Comparison of ENCODE assay signal across 9 cellular contexts in genomic region chr4:175435437-175435836, GRCh38.
DNase-seq lines count a peak whose midpoint lies in the region; ATAC-seq and TF ChIP-seq lines count a peak whose summit lies in the region.
"Had no signal": no experiment of that assay in that cellular context is flagged by ENCODE, and none has a peak within 500 bp of the region (broad histone marks: within the 10 kb centered on the region; RNA-seq: fewer than 3 reads in every experiment).

No MANE protein-coding gene starts in this region.

- no peak overlapping the region for H3K4me2 ChIP-seq in OCI-LY7 (ENCODE audit: low read length)

- peaks cover 3% of the 10 kb centered on the region; the same call in 1 of the 2 replicates for H3K9me3 ChIP-seq in OCI-LY7 (ENCODE audit: low read length)
- H3K9me3 ChIP-seq: stomach had no signal

- no TSS peak for BruUV-seq in OCI-LY7 (replicated peaks; lab: Mats Ljungman, UMichigan)

- H3K4me3 ChIP-seq in OCI-LY7 (ENCODE audit: low read depth, low read length, poor library complexity, severe bottlenecking): no peak overlapping the region
- H3K4me3 ChIP-seq: stomach had no signal

- no peaks in the 10 kb centered on the region for H4K20me1 ChIP-seq in OCI-LY7 (ENCODE audit: insufficient read depth, low read length)

- H3K4me1 ChIP-seq in OCI-LY7 (ENCODE audit: insufficient read depth, low read length, poor library complexity, severe bottlenecking): peaks cover 6% of the 10 kb centered on the region
- H3K4me1 ChIP-seq: stomach had no signal

- no peak for TF ChIP-seq CTCF in OCI-LY7 (conservative IDR thresholded peaks at IDR 0.05; ENCODE audit: low read length)

- no peaks in the 10 kb centered on the region for H3K36me3 ChIP-seq in OCI-LY7 (ENCODE audit: insufficient read depth, low read length)
- H3K36me3 ChIP-seq: stomach had no signal

- H3K79me2 ChIP-seq in OCI-LY7 (ENCODE audit: insufficient read depth, low read depth, low read length): no peaks in the 10 kb centered on the region

- peak; percentile 90 for DNase-seq in DMS53 treated with DMSO at 0.1 percent for 48 hours (lab: John Stamatoyannopoulos, UW; ENCODE audit: unreplicated experiment)
- DNase-seq in NAMALWA (ENCODE audit: low spot score): peak; percentile 88
- DNase-seq in OCI-LY7 (ENCODE audit: low spot score): peak; percentile 57
- peak; percentile 34 for DNase-seq in iris pigment epithelial cell (ENCODE audit: low read depth)
- no peak for DNase-seq in sciatic nerve (ENCODE audit: low spot score)
- no peak for DNase-seq in stimulated activated CD4-positive, alpha-beta T cell treated with anti-CD3 and anti-CD28 coated beads, Interleukin-4, amount 100 ng/mL, for 1 hour
- DNase-seq: stomach had no signal

- no peaks in the 10 kb centered on the region for H3K9me2 ChIP-seq in OCI-LY7 (ENCODE audit: insufficient read depth, low read length)

- POLR2A ChIA-PET in OCI-LY7 (lab: Charles Lee): no interaction called here

- intact Hi-C loops in OCI-LY7 (cut with micrococcal nuclease; ENCODE audit: unreplicated experiment): no loop called here
- intact Hi-C loops in sciatic nerve (cut with DNase I): no loop called here

- no peak for ATAC-seq in activated CD4-positive, CD25-positive, alpha-beta regulatory T cell treated with anti-CD3 and anti-CD28 coated beads, Interleukin-2, amount 50 U/mL, for 24 hours
- ATAC-seq in sciatic nerve: no peak
- ATAC-seq in GM18520 (IDR thresholded peaks at IDR 0.05; ENCODE audit: unreplicated experiment): no peak

- CTCF ChIA-PET in OCI-LY7 (lab: Charles Lee; ENCODE audit: unreplicated experiment): no interaction called here

- peak overlapping the region; percentile 54; the same call in 1 of the 2 replicates for H2AFZ ChIP-seq in OCI-LY7 (ENCODE audit: low read length)

- H3K27ac ChIP-seq in OCI-LY7 (ENCODE audit: low read depth, low read length, poor library complexity, severe bottlenecking): peak overlapping the region; percentile 16
- H3K27ac ChIP-seq: stomach had no signal

Comparison
In these comparisons a context has a peak if more than half of its experiments do, and no peak if none do; other contexts are left out.
1. DNase-seq: peak in DMS53 treated with DMSO at 0.1 percent for 48 hours (single experiment), NAMALWA (single experiment), OCI-LY7 (single experiment) and iris pigment epithelial cell (single experiment); none in sciatic nerve (single experiment) and stimulated activated CD4-positive, alpha-beta T cell treated with anti-CD3 and anti-CD28 coated beads, Interleukin-4, amount 100 ng/mL, for 1 hour (single experiment).